In genomic region chr10:103688451-103688850, GRCh38 we compare ENCODE assay signal across 30 cellular contexts.
DNase-seq lines count a peak whose midpoint lies in the region; ATAC-seq, FAIRE-seq and TF ChIP-seq lines count a peak whose summit lies in the region.
"Had no signal": no experiment of that assay in that cellular context is flagged by ENCODE, and none has a peak within 500 bp of the region (broad histone marks: within the 10 kb centered on the region; RNA-seq: fewer than 3 reads in every experiment).

No MANE protein-coding gene starts in this region.

- FAIRE-seq in kidney (lab: Jason Lieb, UNC): no peak
- FAIRE-seq: G401.6, GM19239, RCC 7860 had no signal

- DNase-seq in Peyer's patch (peak in 2 of 3 donors; percentile 75 to 77), colonic mucosa (peak; percentile 64), mucosa of descending colon (peak in 2 of 3 donors; percentile 54 to 62), transverse colon (peak; percentile 56), kidney (no peak), NCI-H2081 (lab: John Stamatoyannopoulos, UW) (no peak)
- DNase-seq: activated CD4-positive, alpha-beta T cell treated with anti-CD3 and anti-CD28 coated beads, Interleukin-2, amount 50 U/mL, for 4 hours; activated naive CD4-positive, alpha-beta T cell treated with Interleukin-2 at 50 U/mL for 16 hours; activated T-cell treated with anti-CD3 and anti-CD28 coated beads, Interleukin-2, amount 50 U/mL, for 72 hours; adrenal gland; effector CD4-positive, alpha-beta T cell; erythroblast; foreskin keratinocyte; heart right ventricle; mammary epithelial cell; NCI-H1048; NCI-H187; NCI-H2171 treated with DMSO at 0.1 percent for 48 hours; NCI-H526 treated with DMSO at 0.1 percent for 48 hours; T-helper 1 cell; tibial artery had no signal

- H3K9ac ChIP-seq in colonic mucosa (ENCODE audit: low read depth in 2 of 2, low read length in 2 of 2) (no peak overlapping the region), kidney (ENCODE audit: low read length in 2 of 2) (no peak overlapping the region)
- H3K9ac ChIP-seq: BLaER1 treated with 17β-estradiol and CSF1 and Interleukin-3, amounts not matched to agents 10 nM and 100 nM had no signal

- TF ChIP-seq CTCF in Peyer's patch (IDR thresholded peaks at IDR 0.05): no peak
- no peak for TF ChIP-seq CTCF in colonic mucosa (IDR thresholded peaks at IDR 0.05)
- no peak for TF ChIP-seq CTCF in mucosa of descending colon (IDR thresholded peaks at IDR 0.05)
- TF ChIP-seq CTCF in transverse colon (IDR thresholded peaks at IDR 0.05): no peak
- no peak for TF ChIP-seq CTCF in kidney (IDR thresholded peaks at IDR 0.05; ENCODE audit: borderline replicate concordance, extremely low read depth, insufficient read depth)

- ATAC-seq in mucosa of descending colon: peak; percentile 59
- no peak for ATAC-seq in HG03354 (IDR thresholded peaks at IDR 0.05; ENCODE audit: poor library complexity, severe bottlenecking, unreplicated experiment)
- ATAC-seq in HG02763 (IDR thresholded peaks at IDR 0.05; ENCODE audit: unreplicated experiment): no peak
- ATAC-seq: activated T-cell treated with anti-CD3 and anti-CD28 coated beads, Interleukin-2, amount 50 U/mL, for 72 hours; foreskin keratinocyte; heart right ventricle had no signal

- H3K4me3 ChIP-seq in Peyer's patch: no peak overlapping the region
- H3K4me3 ChIP-seq in colonic mucosa: no peak overlapping the region
- H3K4me3 ChIP-seq in mucosa of descending colon: no peak overlapping the region
- H3K4me3 ChIP-seq in transverse colon: no peak overlapping the region
- no peak overlapping the region for H3K4me3 ChIP-seq in kidney (ENCODE audit: low read length in 2 of 2)
- H3K4me3 ChIP-seq: adrenal gland; BLaER1 treated with 17β-estradiol and CSF1 and Interleukin-3, amounts not matched to agents 10 nM and 100 nM; heart right ventricle; prostate gland; SJSA1; tibial artery had no signal

- H3K27me3 ChIP-seq in Peyer's patch (no peaks in the 10 kb centered on the region), colonic mucosa (no peaks in the 10 kb centered on the region), transverse colon (no peaks in the 10 kb centered on the region)
- H3K27me3 ChIP-seq: adrenal gland, foreskin keratinocyte, tibial artery had no signal

- peak in 1 of 2 donors; percentile 17 for TF ChIP-seq POLR2A in Peyer's patch (IDR thresholded peaks at IDR 0.05)
- no peak for TF ChIP-seq POLR2A in transverse colon (IDR thresholded peaks at IDR 0.05)

- peak overlapping the region in 2 of 4 donors; percentile 55 to 67 for H3K27ac ChIP-seq in Peyer's patch
- H3K27ac ChIP-seq in colonic mucosa: no peak overlapping the region
- H3K27ac ChIP-seq in transverse colon: peak overlapping the region in 1 of 4 donors; percentile 18
- H3K27ac ChIP-seq in kidney (ENCODE audit: low read depth in 2 of 2, low read length in 2 of 2): no peak overlapping the region
- H3K27ac ChIP-seq: BLaER1 treated with 17β-estradiol and CSF1 and Interleukin-3, amounts not matched to agents 10 nM and 100 nM; foreskin keratinocyte; heart right ventricle; neutrophil; prostate gland; SJSA1; tibial artery had no signal

- H3K9me3 ChIP-seq in Peyer's patch: no peaks in the 10 kb centered on the region
- H3K9me3 ChIP-seq in colonic mucosa: no peaks in the 10 kb centered on the region
- no peaks in the 10 kb centered on the region for H3K9me3 ChIP-seq in mucosa of descending colon
- no peaks in the 10 kb centered on the region for H3K9me3 ChIP-seq in transverse colon
- H3K9me3 ChIP-seq in kidney (ENCODE audit: control insufficient read depth in 1 of 2, low read length in 2 of 2): no peaks in the 10 kb centered on the region
- H3K9me3 ChIP-seq: adrenal gland; BLaER1 treated with 17β-estradiol and CSF1 and Interleukin-3, amounts not matched to agents 10 nM and 100 nM; heart right ventricle; neutrophil; prostate gland; SJSA1; tibial artery had no signal

- H3K36me3 ChIP-seq in Peyer's patch (no peaks in the 10 kb centered on the region), colonic mucosa (no peaks in the 10 kb centered on the region), mucosa of descending colon (ENCODE audit: low read depth) (no peaks in the 10 kb centered on the region), transverse colon (no peaks in the 10 kb centered on the region), kidney (ENCODE audit: control insufficient read depth in 1 of 2, insufficient read depth in 2 of 2, low read length in 2 of 2) (no peaks in the 10 kb centered on the region)
- H3K36me3 ChIP-seq: adrenal gland, heart right ventricle, neutrophil, prostate gland, SJSA1, tibial artery had no signal

- H3K4me1 ChIP-seq in Peyer's patch (peaks cover 0 to 50% (median 3%) of the 10 kb centered on the region in 4 donors), colonic mucosa (peaks cover 4% of the 10 kb centered on the region), mucosa of descending colon (ENCODE audit: low read depth) (peaks cover 33% of the 10 kb centered on the region), transverse colon (peaks cover 12 to 36% (median 14%) of the 10 kb centered on the region in 4 donors), kidney (ENCODE audit: control insufficient read depth in 1 of 2, insufficient read depth in 1 of 2, low read depth in 1 of 2, low read length in 2 of 2) (peaks cover under 1 to 6% of the 10 kb centered on the region in 2 donors)
- H3K4me1 ChIP-seq: prostate gland had no signal

- no peak for TF ChIP-seq EP300 in transverse colon (IDR thresholded peaks at IDR 0.05; ENCODE audit: low read depth)

- WGBS in transverse colon (ENCODE audit: low coverage in 1 of 2), 2 donors: 44 to 73% methylated on average over 4 to 6 of the region's 6 CpGs

- in situ Hi-C loops in transverse colon (cut with MboI; ENCODE audit: low pct_ligation_motif_present in 1 of 4, low pct_unique_long_range_greater_than_20kb in 1 of 4, low sequenced_read_pairs in 3 of 4): loop anchor here in 3 of 4 donors (5.0 to 25.0 kb wide), 3 partner anchors 86 to 276 kb away; no protein-coding TSS in a partner anchor

- intact Hi-C loops in colonic mucosa (cut with DNase I): no loop called here
- intact Hi-C loops in mucosa of descending colon (cut with DNase I, micrococcal nuclease): loop anchor here (5.0 to 10.0 kb wide), 2 partner anchors 84 to 86 kb away; no protein-coding TSS in a partner anchor
- intact Hi-C loops in transverse colon (cut with DNase I; ENCODE audit: low total_unique reads): loop anchor here (2.0 kb wide), 1 partner anchor 90 kb away; no protein-coding TSS in a partner anchor
- intact Hi-C loops in kidney (cut with DNase I): loop anchor here (5.0 kb wide), 1 partner anchor 86 kb away; no protein-coding TSS in a partner anchor

Comparison
In these comparisons a context has a peak if more than half of its experiments do, and no peak if none do; other contexts are left out.
1. DNase-seq: peak in Peyer's patch (2 of 3), colonic mucosa (single experiment), mucosa of descending colon (2 of 3) and transverse colon (single experiment); none in kidney (single experiment) and NCI-H2081 (0 of 2).